8 cellular contexts compared by ENCODE assay signal in the genomic region with DNA sequence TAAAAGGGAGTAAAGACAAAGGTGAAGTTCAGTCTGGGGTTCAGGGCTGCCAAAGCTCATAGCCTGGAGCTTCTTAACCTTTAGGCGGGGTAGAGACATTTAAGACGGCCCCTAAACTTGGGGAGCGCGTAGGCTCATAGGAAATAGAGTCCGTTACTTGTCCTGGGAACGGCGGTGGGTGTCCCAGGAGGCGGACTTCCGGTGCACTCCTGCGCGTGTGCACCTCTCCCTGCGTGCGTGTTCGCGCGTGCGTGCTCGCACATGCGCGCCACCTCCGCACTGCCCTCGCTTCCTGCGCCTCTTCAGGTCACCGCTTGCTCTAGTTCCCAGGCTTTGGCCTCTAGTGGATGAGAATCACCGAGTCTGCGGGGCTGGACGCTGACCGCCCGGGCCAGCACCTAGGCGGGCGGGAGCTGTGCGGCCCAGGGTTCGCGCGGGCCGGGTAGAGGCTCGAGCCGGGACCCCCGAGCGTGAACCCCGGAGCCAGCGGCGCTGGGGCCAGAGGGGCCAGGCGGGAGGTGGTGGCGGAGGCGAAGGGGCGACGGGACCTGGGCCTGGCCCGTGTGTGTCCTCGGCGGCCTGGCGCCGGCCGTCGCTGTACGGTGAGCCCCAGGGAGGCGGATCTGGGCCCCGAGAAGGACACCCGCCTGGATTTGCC. TPM values are rescaled to one million over a fixed set of nuclear protein-coding genes. Genes with fewer than 3 reads are reported as not detected.
DNase-seq lines count a peak whose midpoint lies in the region; ATAC-seq and TF ChIP-seq lines count a peak whose summit lies in the region.
"Not testable (repeated sequence)": the region's sequence is repeated elsewhere in the genome, so short reads cannot be mapped to it uniquely, and the experiment has no call there.

No MANE protein-coding gene starts in this region.

- H3K4me1 ChIP-seq in Peyer's patch; muscle layer of duodenum (ENCODE audit: control insufficient read depth in 1 of 2, insufficient read depth in 2 of 2, low read length in 2 of 2): not testable (repeated sequence)
- peaks cover 0 to 15% (median 3%) of the 10 kb centered on the region in 3 donors for H3K4me1 ChIP-seq in esophagus squamous epithelium

- peaks cover 6 to 11% of the 10 kb centered on the region in 2 donors for H3K36me3 Mint-ChIP-seq in activated T-cell treated with anti-CD3 and anti-CD28 coated beads, Interleukin-2, amount 50 U/mL, for 72 hours (ENCODE audit: insufficient read depth in 2 of 2)

- H3K27ac ChIP-seq in Peyer's patch: peak overlapping the region; percentile 84 to 95 (median 90)
- peak overlapping the region; percentile 91 to 96 (median 92) for H3K27ac ChIP-seq in esophagus squamous epithelium
- H3K27ac ChIP-seq in muscle layer of duodenum (ENCODE audit: low read length): peak overlapping the region; percentile 39

- not testable (repeated sequence) for H3K27me3 Mint-ChIP-seq in activated T-cell treated with anti-CD3 and anti-CD28 coated beads, Interleukin-2, amount 50 U/mL, for 72 hours (ENCODE audit: low read depth)

- intact Hi-C loops in esophagus squamous epithelium (cut with DNase I): not testable (repeated sequence)

- TF ChIP-seq CTCF in Peyer's patch (IDR thresholded peaks at IDR 0.05): peak in 1 of 6 experiments; percentile 18
- TF ChIP-seq CTCF in esophagus squamous epithelium (IDR thresholded peaks at IDR 0.05): not testable (repeated sequence)

- H3K4me3 Mint-ChIP-seq in activated T-cell treated with anti-CD3 and anti-CD28 coated beads, Interleukin-2, amount 50 U/mL, for 72 hours: peak overlapping the region; percentile 87 to 98

- not testable (repeated sequence) for H3K27me3 ChIP-seq in Peyer's patch; esophagus squamous epithelium; muscle layer of duodenum (ENCODE audit: low read depth, low read length)

- peak; percentile 99 for ATAC-seq in GM21737 (IDR thresholded peaks at IDR 0.05; ENCODE audit: unreplicated experiment)
- peak; percentile 100 for ATAC-seq in activated T-cell treated with anti-CD3 and anti-CD28 coated beads, Interleukin-2, amount 50 U/mL, for 72 hours (replicated peaks in 1 of 2)

- H3K27ac Mint-ChIP-seq in activated T-cell treated with anti-CD3 and anti-CD28 coated beads, Interleukin-2, amount 50 U/mL, for 72 hours: peak overlapping the region; percentile 57

- H3K9me3 Mint-ChIP-seq in activated T-cell treated with anti-CD3 and anti-CD28 coated beads, Interleukin-2, amount 50 U/mL, for 72 hours: not testable (repeated sequence)

- DNase-seq in DMS79 treated with DMSO at 0.1 percent for 48 hours (lab: John Stamatoyannopoulos, UW) (peak; percentile 54), Peyer's patch (peak; percentile 73 to 92 (median 83)), esophagus squamous epithelium (lab: John Stamatoyannopoulos, UW) (peak; percentile 7)
- peak; percentile 87 for DNase-seq in Jurkat, Clone E6-1 (ENCODE audit: low read depth, low spot score)
- DNase-seq in activated T-cell treated with anti-CD3 and anti-CD28 coated beads, Interleukin-2, amount 50 U/mL, for 72 hours: peak; percentile 80 to 83
- peak; percentile 80 for DNase-seq in stimulated activated CD8-positive, alpha-beta memory T cell treated with anti-CD3 and anti-CD28 coated beads, Interleukin-4, amount 100 ng/mL, for 48 hours

- not testable (repeated sequence) for H3K36me3 ChIP-seq in Peyer's patch; muscle layer of duodenum (ENCODE audit: control insufficient read depth in 1 of 2, insufficient read depth in 2 of 2, low read length in 2 of 2)
- H3K36me3 ChIP-seq in esophagus squamous epithelium: peaks cover 0 to 19% (median 0%) of the 10 kb centered on the region in 3 donors

- H3K9me3 ChIP-seq in Peyer's patch; esophagus squamous epithelium; muscle layer of duodenum (ENCODE audit: control insufficient read depth in 1 of 2, low read length in 2 of 2): not testable (repeated sequence)

- TF ChIP-seq POLR2A in Peyer's patch (IDR thresholded peaks at IDR 0.05) (peak; percentile 56 to 69), esophagus squamous epithelium (IDR thresholded peaks at IDR 0.05) (peak in 2 of 4 donors; percentile 54 to 66)

- peaks cover 18% of the 10 kb centered on the region for H3K4me1 Mint-ChIP-seq in activated T-cell treated with anti-CD3 and anti-CD28 coated beads, Interleukin-2, amount 50 U/mL, for 72 hours (ENCODE audit: low read depth)

- WGBS in esophagus squamous epithelium, 2 donors: 0% methylated on average over 4 to 9 of the region's 59 CpGs

- peak overlapping the region; percentile 80 for H3K4me3 ChIP-seq in Jurkat, Clone E6-1 (ENCODE audit: low read length)
- H3K4me3 ChIP-seq in Peyer's patch (peak overlapping the region; percentile 66 to 88 (median 75)), esophagus squamous epithelium (peak overlapping the region; percentile 69 to 91 (median 76)), muscle layer of duodenum (ENCODE audit: low read depth in 1 of 2, low read length in 2 of 2) (peak overlapping the region; percentile 39 to 79)

RNA-seq across cellular contexts. Expression of a gene that starts 45.7 kb away (rescaled TPM):
- 41.9 TPM for polyA plus RNA-seq in Jurkat, Clone E6-1 (2012; ENCODE audit: insufficient read depth, insufficient read length)
- total RNA-seq in Peyer's patch (10 to 100 TPM; 24.0 to 47.3 (median 37.1) TPM), esophagus squamous epithelium (10 to 100 TPM; 12.0 to 20.8 (median 15.7) TPM)
- 10 to 100 TPM; 63.4 to 68.0 TPM for total RNA-seq in activated T-cell treated with anti-CD3 and anti-CD28 coated beads, Interleukin-2, amount 50 U/mL, for 72 hours

RNA-seq across cellular contexts. Expression of a gene that starts 51.2 kb away (rescaled TPM):
- polyA plus RNA-seq in Jurkat, Clone E6-1 (2012; ENCODE audit: insufficient read depth, insufficient read length): 3.4 TPM
- total RNA-seq in Peyer's patch (10 to 100 TPM in 2 of 4 donors, 1 to 10 TPM in 2; 4.9 to 50.3 (median 9.7) TPM), esophagus squamous epithelium (1 to 10 TPM; 2.0 to 5.1 (median 2.5) TPM)
- total RNA-seq in activated T-cell treated with anti-CD3 and anti-CD28 coated beads, Interleukin-2, amount 50 U/mL, for 72 hours: 1 to 10 TPM; 1.5 to 4.7 TPM

Comparison
In these comparisons a context has a peak if more than half of its experiments do, and no peak if none do; other contexts are left out.
1. Peak in every context shown above with its lines: DNase-seq, ATAC-seq, H3K4me3 ChIP-seq and H3K27ac ChIP-seq.
2. DNase-seq: peak in every context shown above with its lines; median percentile 87 in Jurkat, Clone E6-1; 83 in Peyer's patch; 82 in activated T-cell treated with anti-CD3 and anti-CD28 coated beads, Interleukin-2, amount 50 U/mL, for 72 hours; 80 in stimulated activated CD8-positive, alpha-beta memory T cell treated with anti-CD3 and anti-CD28 coated beads, Interleukin-4, amount 100 ng/mL, for 48 hours; 54 in DMS79 treated with DMSO at 0.1 percent for 48 hours; 7 in esophagus squamous epithelium.
3. H3K27ac ChIP-seq: peak in every context shown above with its lines; median percentile 92 in esophagus squamous epithelium; 90 in Peyer's patch; 39 in muscle layer of duodenum.